ENCODE assay signal across 16 cellular contexts in the genomic region with DNA sequence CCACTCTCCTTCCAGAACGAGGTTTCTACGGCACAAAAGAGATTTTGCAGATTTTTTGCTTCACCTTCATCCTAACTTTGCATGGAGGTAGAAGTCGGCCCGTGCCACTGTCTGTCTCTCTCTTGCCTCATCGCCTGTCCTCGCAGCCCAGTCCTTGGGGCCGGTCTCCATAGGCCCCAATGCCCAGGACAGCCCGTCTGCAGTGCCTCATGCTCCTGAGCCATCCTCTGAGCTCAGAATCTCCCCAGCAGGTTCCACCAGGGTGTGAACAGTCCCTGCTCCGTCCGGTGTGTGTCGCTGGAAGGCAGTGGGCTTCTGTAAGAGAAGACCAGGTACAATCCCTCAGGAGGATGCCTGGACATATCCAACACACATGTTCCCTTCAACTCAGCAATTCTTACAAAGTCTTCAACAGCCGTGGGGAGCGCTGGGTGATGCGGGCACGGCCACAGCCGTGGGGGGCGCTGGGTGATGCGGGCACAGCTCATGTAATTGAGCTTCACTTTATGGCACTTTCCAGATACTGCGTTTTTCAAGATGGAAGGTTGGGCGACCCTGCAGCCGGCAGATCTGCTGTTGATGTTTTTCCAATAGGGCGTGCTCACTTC.
"Had no signal": no experiment of that assay in that cellular context is flagged by ENCODE, and none has a peak within 500 bp of the region (broad histone marks: within the 10 kb centered on the region; RNA-seq: fewer than 3 reads in every experiment).

No MANE protein-coding gene starts in this region.

- H3K4me1 ChIP-seq: left lung, tibial nerve had no signal

- ATAC-seq: activated naive CD4-positive, alpha-beta T cell treated with anti-CD3 and anti-CD28 coated beads, Interleukin-2, amount 50 U/mL, for 72 hours; left lung; naive thymus-derived CD8-positive, alpha-beta T cell; T-cell had no signal

- H3K27ac ChIP-seq: esophagus muscularis mucosa, left lung, tibial nerve had no signal

- H3K9me3 ChIP-seq: esophagus muscularis mucosa, left lung, SK-N-SH, tibial nerve had no signal

- H3K4me1 Mint-ChIP-seq: memory B cell, T-cell had no signal

- H3K27ac Mint-ChIP-seq: activated naive CD4-positive, alpha-beta T cell treated with anti-CD3 and anti-CD28 coated beads, Interleukin-2, amount 50 U/mL, for 72 hours; memory B cell; naive thymus-derived CD8-positive, alpha-beta T cell; T-cell had no signal

- H3K4me3 Mint-ChIP-seq: memory B cell; naive thymus-derived CD8-positive, alpha-beta T cell; T-cell had no signal

- DNase-seq: activated CD4-positive, alpha-beta T cell treated with anti-CD3 and anti-CD28 coated beads for 1 hour; activated CD4-positive, alpha-beta T cell treated with anti-CD3 and anti-CD28 coated beads, Interleukin-2, amount 50 U/mL, for 4 hours; amniotic stem cell; caudate nucleus; occipital lobe; SK-N-SH; stimulated activated CD4-positive, alpha-beta T cell treated with anti-CD3 and anti-CD28 coated beads, Interleukin-12 subunit alpha, Interleukin-12 subunit beta, amount 100 ng/mL, for 4 hours; stimulated activated CD4-positive, alpha-beta T cell treated with anti-CD3 and anti-CD28 coated beads, Interleukin-2, amount 100 ng/mL, for 24 hours; T-helper 9 cell had no signal

- H3K36me3 ChIP-seq: esophagus muscularis mucosa, left lung, tibial nerve had no signal

- H3K4me3 ChIP-seq: esophagus muscularis mucosa, left lung, tibial nerve had no signal

- H3K27me3 ChIP-seq: esophagus muscularis mucosa, tibial nerve had no signal

- H3K36me3 Mint-ChIP-seq: activated naive CD4-positive, alpha-beta T cell treated with anti-CD3 and anti-CD28 coated beads, Interleukin-2, amount 50 U/mL, for 72 hours; memory B cell; naive thymus-derived CD8-positive, alpha-beta T cell; T-cell had no signal

- H3K9me3 Mint-ChIP-seq: activated naive CD4-positive, alpha-beta T cell treated with anti-CD3 and anti-CD28 coated beads, Interleukin-2, amount 50 U/mL, for 72 hours; memory B cell; naive thymus-derived CD8-positive, alpha-beta T cell; T-cell had no signal
